Comparison of ENCODE assay signal across 8 cellular contexts in the genomic region with DNA sequence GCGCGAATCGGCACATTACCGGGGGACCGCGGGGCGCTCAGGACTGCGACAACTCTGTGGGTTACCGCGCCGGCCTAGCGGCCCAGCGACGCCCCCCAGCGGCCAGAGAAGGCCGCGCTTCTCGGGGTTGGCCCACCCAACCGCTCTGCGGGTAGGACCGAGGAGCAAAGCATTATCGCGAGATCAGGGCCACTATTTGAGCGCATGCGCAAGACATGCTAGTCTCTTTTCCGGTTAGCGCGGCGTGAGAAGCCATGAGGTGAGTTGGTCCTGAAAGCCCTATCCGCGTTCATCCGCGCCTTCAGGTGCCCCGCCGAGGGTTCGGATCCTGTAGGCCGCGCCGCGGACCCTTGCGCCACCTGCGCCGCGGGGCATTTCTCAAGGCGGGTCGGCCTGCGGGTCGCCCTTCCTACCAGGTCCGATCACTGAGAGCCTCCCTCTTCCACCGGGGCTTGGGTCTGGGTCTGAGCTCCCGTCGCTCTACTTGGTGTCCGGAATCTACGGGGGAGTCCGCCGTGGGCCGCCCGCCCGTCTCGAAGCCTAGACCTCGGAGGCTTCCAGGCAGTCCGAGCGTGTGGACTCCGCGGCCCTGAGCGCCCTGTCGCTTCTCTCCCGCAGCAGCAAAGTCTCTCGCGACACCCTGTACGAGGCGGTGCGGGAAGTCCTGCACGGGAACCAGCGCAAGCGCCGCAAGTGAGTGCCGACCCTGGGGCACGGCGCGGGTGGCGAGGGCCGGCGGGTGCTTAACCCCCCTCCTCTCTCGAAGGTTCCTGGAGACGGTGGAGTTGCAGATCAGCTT. TPM values are rescaled to one million over a fixed set of nuclear protein-coding genes. Genes with fewer than 3 reads are reported as not detected.
DNase-seq lines count a peak whose midpoint lies in the region; ATAC-seq and TF ChIP-seq lines count a peak whose summit lies in the region.

A gene (plus strand): TSS at position 221 of the 799 bp plus-strand sequence. CDS start 34 bp downstream, at position 255.

- H3K4me3 ChIP-seq in adipocyte (ENCODE audit: low read length), result peak within 1 kb of the TSS; percentile 94
- H3K4me3 ChIP-seq in upper lobe of left lung, result peak within 1 kb of the TSS; percentile 36 to 72 (median 68)

- peak in 1 of 4 donors; percentile 22 for TF ChIP-seq EP300 in upper lobe of left lung (IDR thresholded peaks at IDR 0.05)

- peaks cover 27% of the 10 kb centered on the region for H3K4me1 ChIP-seq in adipocyte (ENCODE audit: control insufficient read depth, insufficient read depth, low read length)
- peaks cover 17 to 35% (median 20%) of the 10 kb centered on the region in 4 donors for H3K4me1 ChIP-seq in upper lobe of left lung

- WGBS in upper lobe of left lung, 2 donors, result 0% methylated on average over 40 of the region's 86 CpGs; no CpG with 5 or more reads in 1 of the 2 donors

- TF ChIP-seq POLR2A in upper lobe of left lung (IDR thresholded peaks at IDR 0.05), result peak; percentile 83 to 95 (median 92)

- ATAC-seq in HG02678 (IDR thresholded peaks at IDR 0.05; ENCODE audit: unreplicated experiment) (peak; percentile 87), upper lobe of left lung (ENCODE audit: low FRiP score in 2 of 2) (peak; percentile 96 to 97)

- intact Hi-C loops in cardiac septum (cut with DNase I), result loop anchor here (5.0 kb wide), 1 partner anchor 126 kb away; a partner anchor contains a TSS
- intact Hi-C loops in posterior cingulate gyrus (cut with DNase I), result loop anchor here (1.0 to 5.0 kb wide), 4 partner anchors 51 to 268 kb away; a partner anchor contains a TSS

- peak within 1 kb of the TSS; percentile 95 for H3K9ac ChIP-seq in adipocyte (ENCODE audit: low read length)

- H3K27me3 ChIP-seq in adipocyte (replicated peaks; ENCODE audit: control insufficient read depth, insufficient read depth, low read length) (no peaks in the 10 kb centered on the region), upper lobe of left lung (no peaks in the 10 kb centered on the region)

- H3K9me3 ChIP-seq in adipocyte (ENCODE audit: control insufficient read depth, low read length), result no peaks in the 10 kb centered on the region
- no peaks in the 10 kb centered on the region for H3K9me3 ChIP-seq in upper lobe of left lung

- peak; percentile 98 for TF ChIP-seq CTCF in GM12872 (IDR thresholded peaks at IDR 0.05; ENCODE audit: insufficient read depth, low read depth, low read length)
- peak; percentile 93 to 99 (median 99) for TF ChIP-seq CTCF in upper lobe of left lung (IDR thresholded peaks at IDR 0.05)

- DNase-seq in NCI-H1417 treated with DMSO at 0.1 percent for 48 hours (lab: John Stamatoyannopoulos, UW) (peak; percentile 56), SW480 (ENCODE audit: low spot score) (peak; percentile 91), adipocyte (ENCODE audit: low read depth) (peak; percentile 99), cardiac septum (ENCODE audit: low spot score) (peak; percentile 97), posterior cingulate gyrus (peak; percentile 93 to 99 (median 96)), upper lobe of left lung (peak; percentile 97 to 98)

- peaks cover 44% of the 10 kb centered on the region for H3K36me3 ChIP-seq in adipocyte (ENCODE audit: control insufficient read depth, insufficient read depth, low read length, severe bottlenecking)
- peaks cover 3 to 33% (median 30%) of the 10 kb centered on the region in 4 donors for H3K36me3 ChIP-seq in upper lobe of left lung

- peak within 1 kb of the TSS; percentile 86 to 93 (median 91) for H3K27ac ChIP-seq in upper lobe of left lung

RNA-seq across cellular contexts. Expression of the gene that starts here (rescaled TPM):
- total RNA-seq in cardiac septum, result 432 TPM
- 1,000 to 10,000 TPM in 2 of 6 donors, 100 to 1,000 TPM in 4; 474 to 1,092 (median 918) TPM for total RNA-seq in upper lobe of left lung

Comparison
In these comparisons a context has a peak if more than half of its experiments do, and no peak if none do; other contexts are left out.
1. Peak in every context shown above with its lines: DNase-seq, ATAC-seq, H3K4me3 ChIP-seq and H3K27ac ChIP-seq.